Comparison of ENCODE assay signal across 19 cellular contexts in genomic region chr6:162612613-162613012, GRCh38.
"Had no signal": no experiment of that assay in that cellular context is flagged by ENCODE, and none has a peak within 500 bp of the region (broad histone marks: within the 10 kb centered on the region; RNA-seq: fewer than 3 reads in every experiment).

No MANE protein-coding gene starts in this region.

- ATAC-seq: activated CD4-positive, alpha-beta T cell treated with anti-CD3 and anti-CD28 coated beads for 36 hours; activated T-cell treated with anti-CD3 and anti-CD28 coated beads, Interleukin-2, amount 50 U/mL, for 4 hours; left lobe of liver; naive thymus-derived CD8-positive, alpha-beta T cell; stimulated activated memory B cell treated with anti-CD40 and anti-IgM and Interleukin-4, amounts not matched to agents 10 μg/mL and 1 μg/mL and 100 μg/mL, for 72 hours had no signal

- H3K4me1 Mint-ChIP-seq: activated B cell treated with CpG ODN at 0.5 μM for 24 hours; activated CD4-positive, alpha-beta T cell treated with anti-CD3 and anti-CD28 coated beads for 36 hours; activated naive CD8-positive, alpha-beta T cell treated with anti-CD3 and anti-CD28 coated beads for 36 hours; mesothelial cell of epicardium; naive thymus-derived CD8-positive, alpha-beta T cell; stimulated activated memory B cell treated with anti-CD40 and anti-IgM and Interleukin-4, amounts not matched to agents 10 μg/mL and 1 μg/mL and 100 μg/mL, for 72 hours had no signal

- DNase-seq: activated B cell treated with CpG ODN at 0.5 μM for 24 hours; activated CD4-positive, alpha-beta T cell treated with anti-CD3 and anti-CD28 coated beads for 36 hours; activated CD4-positive, alpha-beta T cell treated with anti-CD3 and anti-CD28 coated beads, Interleukin-2, amount 50 U/mL, for 4 hours; activated CD8-positive, alpha-beta memory T cell treated with anti-CD3 and anti-CD28 coated beads for 24 hours; activated CD8-positive, alpha-beta memory T cell treated with anti-CD3 and anti-CD28 coated beads, Interleukin-2, amount 50 U/mL, for 4 hours; activated naive CD4-positive, alpha-beta T cell; activated naive CD8-positive, alpha-beta T cell treated with anti-CD3 and anti-CD28 coated beads for 36 hours; activated T-cell treated with anti-CD3 and anti-CD28 coated beads, Interleukin-2, amount 50 U/mL, for 4 hours; cerebellar nuclear complex; heart left ventricle; kidney; naive thymus-derived CD8-positive, alpha-beta T cell; sigmoid colon; stimulated activated CD4-positive, alpha-beta T cell treated with anti-CD3 and anti-CD28 coated beads, Interleukin-15, amount 100 ng/mL, for 24 hours; stomach had no signal

- H3K27me3 Mint-ChIP-seq: activated B cell treated with CpG ODN at 0.5 μM for 24 hours; activated CD4-positive, alpha-beta T cell treated with anti-CD3 and anti-CD28 coated beads for 36 hours; activated naive CD8-positive, alpha-beta T cell treated with anti-CD3 and anti-CD28 coated beads for 36 hours; naive thymus-derived CD8-positive, alpha-beta T cell; stimulated activated memory B cell treated with anti-CD40 and anti-IgM and Interleukin-4, amounts not matched to agents 10 μg/mL and 1 μg/mL and 100 μg/mL, for 72 hours had no signal

- H3K27ac Mint-ChIP-seq: activated B cell treated with CpG ODN at 0.5 μM for 24 hours; activated CD4-positive, alpha-beta T cell treated with anti-CD3 and anti-CD28 coated beads for 36 hours; activated naive CD8-positive, alpha-beta T cell treated with anti-CD3 and anti-CD28 coated beads for 36 hours; activated T-helper 2 cell treated with anti-CD3 and anti-CD28 coated beads, Interferon-gamma antibody, Interleukin-2, Interleukin-4, amounts not matched to agents 10 μg/mL and 5 μg/mL and 100 μg/mL, durations not matched to agents 14 hours and 24 hours and 36 hours; mesothelial cell of epicardium; naive thymus-derived CD8-positive, alpha-beta T cell; stimulated activated memory B cell treated with anti-CD40 and anti-IgM and Interleukin-4, amounts not matched to agents 10 μg/mL and 1 μg/mL and 100 μg/mL, for 72 hours had no signal

- H3K4me3 Mint-ChIP-seq: activated B cell treated with CpG ODN at 0.5 μM for 24 hours; activated CD4-positive, alpha-beta T cell treated with anti-CD3 and anti-CD28 coated beads for 36 hours; activated naive CD8-positive, alpha-beta T cell treated with anti-CD3 and anti-CD28 coated beads for 36 hours; activated T-cell treated with anti-CD3 and anti-CD28 coated beads, Interleukin-2, amount 50 U/mL, for 4 hours; mesothelial cell of epicardium; naive thymus-derived CD8-positive, alpha-beta T cell; stimulated activated memory B cell treated with anti-CD40 and anti-IgM and Interleukin-4, amounts not matched to agents 10 μg/mL and 1 μg/mL and 100 μg/mL, for 72 hours had no signal

- H3K9me3 Mint-ChIP-seq: activated B cell treated with CpG ODN at 0.5 μM for 24 hours; activated T-cell treated with anti-CD3 and anti-CD28 coated beads, Interleukin-2, amount 50 U/mL, for 4 hours; activated T-helper 2 cell treated with anti-CD3 and anti-CD28 coated beads, Interferon-gamma antibody, Interleukin-2, Interleukin-4, amounts not matched to agents 10 μg/mL and 5 μg/mL and 100 μg/mL, durations not matched to agents 14 hours and 24 hours and 36 hours; mesothelial cell of epicardium had no signal

- H3K36me3 Mint-ChIP-seq: activated naive CD8-positive, alpha-beta T cell treated with anti-CD3 and anti-CD28 coated beads for 36 hours; mesothelial cell of epicardium; stimulated activated memory B cell treated with anti-CD40 and anti-IgM and Interleukin-4, amounts not matched to agents 10 μg/mL and 1 μg/mL and 100 μg/mL, for 72 hours had no signal
